1 cellular context compared by ENCODE assay signal in the genomic region with DNA sequence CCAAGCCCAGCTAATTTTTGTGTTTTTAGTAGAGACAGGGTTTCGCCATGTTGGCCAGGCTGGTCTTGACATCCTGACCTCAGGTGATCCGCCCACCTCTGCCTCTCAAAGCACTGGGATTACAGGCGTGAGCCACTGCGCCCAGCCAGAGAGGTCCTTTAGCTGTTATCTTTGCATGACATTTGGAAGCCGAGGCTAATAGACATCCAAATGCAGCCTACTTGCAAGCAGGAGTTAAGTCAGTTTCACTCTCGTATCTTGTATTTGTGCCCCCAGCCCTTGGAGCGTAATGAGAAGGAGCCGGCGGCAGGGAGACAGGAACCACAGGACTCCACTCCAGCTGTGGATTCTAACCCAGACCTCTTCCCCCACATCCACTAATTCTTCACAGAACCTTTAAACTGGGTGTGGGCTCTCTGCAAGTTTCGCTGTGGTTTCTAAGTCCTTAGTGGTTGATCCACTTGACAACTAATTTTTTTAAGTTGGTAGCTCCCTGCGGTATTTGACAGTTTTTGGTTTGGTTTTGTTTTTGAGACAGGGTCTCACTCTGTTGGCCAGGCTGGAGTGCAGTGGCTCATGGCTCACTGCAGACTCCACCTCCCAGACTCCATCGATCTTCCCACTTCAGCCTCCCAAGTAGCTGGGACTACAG.
TF ChIP-seq lines count a peak whose summit lies in the region.

No MANE protein-coding gene starts in this region.

TF ChIP-seq in K562, 482 proteins besides CTCF, POLR2A, EP300 and RAD21 (continued from another document and continues in another):
- TF ChIP-seq NR2C1 (IDR thresholded peaks at IDR 0.05) (peak; percentile 34; the same call in 1 of the 2 replicates), NR2C1 (tag; IDR thresholded peaks at IDR 0.05) (peak; percentile 57; the same call in 1 of the 2 replicates), HNRNPLL (IDR thresholded peaks at IDR 0.05; ENCODE audit: low read depth, low read length, poor library complexity, severe bottlenecking) (no peak), SAFB (IDR thresholded peaks at IDR 0.05; ENCODE audit: borderline replicate concordance, low read depth, low read length) (no peak), ZNF263 (CRISPR knock-in tag; IDR thresholded peaks at IDR 0.05; ENCODE audit: borderline replicate concordance) (no peak), ZNF584 (CRISPR knock-in tag; IDR thresholded peaks at IDR 0.05; ENCODE audit: low read depth) (no peak), YY1 (IDR thresholded peaks at IDR 0.05; ENCODE audit: borderline replicate concordance in 1 of 3, control insufficient read depth in 1 of 3, extremely low read depth in 1 of 3, insufficient read depth in 3 of 3, insufficient read length in 1 of 3, insufficient replicate concordance in 2 of 3, low read depth in 1 of 3, low read length in 2 of 3) (peak in 1 of 3 experiments; percentile 39), XRCC4 (IDR thresholded peaks at IDR 0.05; ENCODE audit: extremely low read depth, insufficient read depth, insufficient read length) (no peak), ESRRB (CRISPR knock-in tag; IDR thresholded peaks at IDR 0.05; ENCODE audit: borderline replicate concordance) (no peak), CHD4 (IDR thresholded peaks at IDR 0.05; ENCODE audit: insufficient read depth, insufficient replicate concordance, low read depth, low read length, poor library complexity, severe bottlenecking) (no peak), ZC3H8 (IDR thresholded peaks at IDR 0.05) (no peak), SOX6 (IDR thresholded peaks at IDR 0.05) (0 out of 2 replicates have a peak, but pooled peaks have one; percentile 34), ZNF121 (CRISPR knock-in tag; conservative IDR thresholded peaks at IDR 0.05) (peak; percentile 88), JUNB (CRISPR knock-in tag; conservative IDR thresholded peaks at IDR 0.05) (no peak), PPARD (CRISPR knock-in tag; IDR thresholded peaks at IDR 0.05) (no peak), KAT7 (CRISPR knock-in tag; IDR thresholded peaks at IDR 0.05; ENCODE audit: borderline replicate concordance) (no peak), ZNF764 (CRISPR knock-in tag; IDR thresholded peaks at IDR 0.05; ENCODE audit: low read depth) (no peak), ZNF780A (CRISPR knock-in tag; IDR thresholded peaks at IDR 0.05) (no peak), CBFA2T3 (IDR thresholded peaks at IDR 0.05) (peak; percentile 93), ZBTB7A (IDR thresholded peaks at IDR 0.05; ENCODE audit: borderline replicate concordance, control insufficient read depth, low read depth, low read length) (no peak), NCOR1 (IDR thresholded peaks at IDR 0.05) (peak; percentile 80), ZNF668 (CRISPR knock-in tag; IDR thresholded peaks at IDR 0.05) (no peak), NFRKB (IDR thresholded peaks at IDR 0.05; ENCODE audit: low read depth) (no peak), RBM17 (IDR thresholded peaks at IDR 0.05; ENCODE audit: borderline replicate concordance, low read depth, low read length) (no peak), NBN (IDR thresholded peaks at IDR 0.05; ENCODE audit: low read depth) (no peak), RFX5 (IDR thresholded peaks at IDR 0.05; ENCODE audit: low read depth, low read length) (no peak), ELF4 (CRISPR knock-in tag; IDR thresholded peaks at IDR 0.05) (no peak), GABPB1 (CRISPR knock-in tag; IDR thresholded peaks at IDR 0.05) (no peak)
- TF ChIP-seq, protein P1, sequence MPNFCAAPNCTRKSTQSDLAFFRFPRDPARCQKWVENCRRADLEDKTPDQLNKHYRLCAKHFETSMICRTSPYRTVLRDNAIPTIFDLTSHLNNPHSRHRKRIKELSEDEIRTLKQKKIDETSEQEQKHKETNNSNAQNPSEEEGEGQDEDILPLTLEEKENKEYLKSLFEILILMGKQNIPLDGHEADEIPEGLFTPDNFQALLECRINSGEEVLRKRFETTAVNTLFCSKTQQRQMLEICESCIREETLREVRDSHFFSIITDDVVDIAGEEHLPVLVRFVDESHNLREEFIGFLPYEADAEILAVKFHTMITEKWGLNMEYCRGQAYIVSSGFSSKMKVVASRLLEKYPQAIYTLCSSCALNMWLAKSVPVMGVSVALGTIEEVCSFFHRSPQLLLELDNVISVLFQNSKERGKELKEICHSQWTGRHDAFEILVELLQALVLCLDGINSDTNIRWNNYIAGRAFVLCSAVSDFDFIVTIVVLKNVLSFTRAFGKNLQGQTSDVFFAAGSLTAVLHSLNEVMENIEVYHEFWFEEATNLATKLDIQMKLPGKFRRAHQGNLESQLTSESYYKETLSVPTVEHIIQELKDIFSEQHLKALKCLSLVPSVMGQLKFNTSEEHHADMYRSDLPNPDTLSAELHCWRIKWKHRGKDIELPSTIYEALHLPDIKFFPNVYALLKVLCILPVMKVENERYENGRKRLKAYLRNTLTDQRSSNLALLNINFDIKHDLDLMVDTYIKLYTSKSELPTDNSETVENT (CRISPR knock-in tag; IDR thresholded peaks at IDR 0.05) = no peak
- TF ChIP-seq, protein P2, sequence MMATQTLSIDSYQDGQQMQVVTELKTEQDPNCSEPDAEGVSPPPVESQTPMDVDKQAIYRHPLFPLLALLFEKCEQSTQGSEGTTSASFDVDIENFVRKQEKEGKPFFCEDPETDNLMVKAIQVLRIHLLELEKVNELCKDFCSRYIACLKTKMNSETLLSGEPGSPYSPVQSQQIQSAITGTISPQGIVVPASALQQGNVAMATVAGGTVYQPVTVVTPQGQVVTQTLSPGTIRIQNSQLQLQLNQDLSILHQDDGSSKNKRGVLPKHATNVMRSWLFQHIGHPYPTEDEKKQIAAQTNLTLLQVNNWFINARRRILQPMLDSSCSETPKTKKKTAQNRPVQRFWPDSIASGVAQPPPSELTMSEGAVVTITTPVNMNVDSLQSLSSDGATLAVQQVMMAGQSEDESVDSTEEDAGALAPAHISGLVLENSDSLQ (IDR thresholded peaks at IDR 0.05) = peak; percentile 36; the same call in 1 of the 2 replicates
- TF ChIP-seq, protein P3, sequence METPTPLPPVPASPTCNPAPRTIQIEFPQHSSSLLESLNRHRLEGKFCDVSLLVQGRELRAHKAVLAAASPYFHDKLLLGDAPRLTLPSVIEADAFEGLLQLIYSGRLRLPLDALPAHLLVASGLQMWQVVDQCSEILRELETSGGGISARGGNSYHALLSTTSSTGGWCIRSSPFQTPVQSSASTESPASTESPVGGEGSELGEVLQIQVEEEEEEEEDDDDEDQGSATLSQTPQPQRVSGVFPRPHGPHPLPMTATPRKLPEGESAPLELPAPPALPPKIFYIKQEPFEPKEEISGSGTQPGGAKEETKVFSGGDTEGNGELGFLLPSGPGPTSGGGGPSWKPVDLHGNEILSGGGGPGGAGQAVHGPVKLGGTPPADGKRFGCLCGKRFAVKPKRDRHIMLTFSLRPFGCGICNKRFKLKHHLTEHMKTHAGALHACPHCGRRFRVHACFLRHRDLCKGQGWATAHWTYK (CRISPR knock-in tag; IDR thresholded peaks at IDR 0.05) = no peak
- TF ChIP-seq, protein P4, sequence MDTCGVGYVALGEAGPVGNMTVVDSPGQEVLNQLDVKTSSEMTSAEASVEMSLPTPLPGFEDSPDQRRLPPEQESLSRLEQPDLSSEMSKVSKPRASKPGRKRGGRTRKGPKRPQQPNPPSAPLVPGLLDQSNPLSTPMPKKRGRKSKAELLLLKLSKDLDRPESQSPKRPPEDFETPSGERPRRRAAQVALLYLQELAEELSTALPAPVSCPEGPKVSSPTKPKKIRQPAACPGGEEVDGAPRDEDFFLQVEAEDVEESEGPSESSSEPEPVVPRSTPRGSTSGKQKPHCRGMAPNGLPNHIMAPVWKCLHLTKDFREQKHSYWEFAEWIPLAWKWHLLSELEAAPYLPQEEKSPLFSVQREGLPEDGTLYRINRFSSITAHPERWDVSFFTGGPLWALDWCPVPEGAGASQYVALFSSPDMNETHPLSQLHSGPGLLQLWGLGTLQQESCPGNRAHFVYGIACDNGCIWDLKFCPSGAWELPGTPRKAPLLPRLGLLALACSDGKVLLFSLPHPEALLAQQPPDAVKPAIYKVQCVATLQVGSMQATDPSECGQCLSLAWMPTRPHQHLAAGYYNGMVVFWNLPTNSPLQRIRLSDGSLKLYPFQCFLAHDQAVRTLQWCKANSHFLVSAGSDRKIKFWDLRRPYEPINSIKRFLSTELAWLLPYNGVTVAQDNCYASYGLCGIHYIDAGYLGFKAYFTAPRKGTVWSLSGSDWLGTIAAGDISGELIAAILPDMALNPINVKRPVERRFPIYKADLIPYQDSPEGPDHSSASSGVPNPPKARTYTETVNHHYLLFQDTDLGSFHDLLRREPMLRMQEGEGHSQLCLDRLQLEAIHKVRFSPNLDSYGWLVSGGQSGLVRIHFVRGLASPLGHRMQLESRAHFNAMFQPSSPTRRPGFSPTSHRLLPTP (IDR thresholded peaks at IDR 0.05; ENCODE audit: borderline replicate concordance, extremely low read depth, insufficient read length) = no peak
- TF ChIP-seq, protein P5, sequence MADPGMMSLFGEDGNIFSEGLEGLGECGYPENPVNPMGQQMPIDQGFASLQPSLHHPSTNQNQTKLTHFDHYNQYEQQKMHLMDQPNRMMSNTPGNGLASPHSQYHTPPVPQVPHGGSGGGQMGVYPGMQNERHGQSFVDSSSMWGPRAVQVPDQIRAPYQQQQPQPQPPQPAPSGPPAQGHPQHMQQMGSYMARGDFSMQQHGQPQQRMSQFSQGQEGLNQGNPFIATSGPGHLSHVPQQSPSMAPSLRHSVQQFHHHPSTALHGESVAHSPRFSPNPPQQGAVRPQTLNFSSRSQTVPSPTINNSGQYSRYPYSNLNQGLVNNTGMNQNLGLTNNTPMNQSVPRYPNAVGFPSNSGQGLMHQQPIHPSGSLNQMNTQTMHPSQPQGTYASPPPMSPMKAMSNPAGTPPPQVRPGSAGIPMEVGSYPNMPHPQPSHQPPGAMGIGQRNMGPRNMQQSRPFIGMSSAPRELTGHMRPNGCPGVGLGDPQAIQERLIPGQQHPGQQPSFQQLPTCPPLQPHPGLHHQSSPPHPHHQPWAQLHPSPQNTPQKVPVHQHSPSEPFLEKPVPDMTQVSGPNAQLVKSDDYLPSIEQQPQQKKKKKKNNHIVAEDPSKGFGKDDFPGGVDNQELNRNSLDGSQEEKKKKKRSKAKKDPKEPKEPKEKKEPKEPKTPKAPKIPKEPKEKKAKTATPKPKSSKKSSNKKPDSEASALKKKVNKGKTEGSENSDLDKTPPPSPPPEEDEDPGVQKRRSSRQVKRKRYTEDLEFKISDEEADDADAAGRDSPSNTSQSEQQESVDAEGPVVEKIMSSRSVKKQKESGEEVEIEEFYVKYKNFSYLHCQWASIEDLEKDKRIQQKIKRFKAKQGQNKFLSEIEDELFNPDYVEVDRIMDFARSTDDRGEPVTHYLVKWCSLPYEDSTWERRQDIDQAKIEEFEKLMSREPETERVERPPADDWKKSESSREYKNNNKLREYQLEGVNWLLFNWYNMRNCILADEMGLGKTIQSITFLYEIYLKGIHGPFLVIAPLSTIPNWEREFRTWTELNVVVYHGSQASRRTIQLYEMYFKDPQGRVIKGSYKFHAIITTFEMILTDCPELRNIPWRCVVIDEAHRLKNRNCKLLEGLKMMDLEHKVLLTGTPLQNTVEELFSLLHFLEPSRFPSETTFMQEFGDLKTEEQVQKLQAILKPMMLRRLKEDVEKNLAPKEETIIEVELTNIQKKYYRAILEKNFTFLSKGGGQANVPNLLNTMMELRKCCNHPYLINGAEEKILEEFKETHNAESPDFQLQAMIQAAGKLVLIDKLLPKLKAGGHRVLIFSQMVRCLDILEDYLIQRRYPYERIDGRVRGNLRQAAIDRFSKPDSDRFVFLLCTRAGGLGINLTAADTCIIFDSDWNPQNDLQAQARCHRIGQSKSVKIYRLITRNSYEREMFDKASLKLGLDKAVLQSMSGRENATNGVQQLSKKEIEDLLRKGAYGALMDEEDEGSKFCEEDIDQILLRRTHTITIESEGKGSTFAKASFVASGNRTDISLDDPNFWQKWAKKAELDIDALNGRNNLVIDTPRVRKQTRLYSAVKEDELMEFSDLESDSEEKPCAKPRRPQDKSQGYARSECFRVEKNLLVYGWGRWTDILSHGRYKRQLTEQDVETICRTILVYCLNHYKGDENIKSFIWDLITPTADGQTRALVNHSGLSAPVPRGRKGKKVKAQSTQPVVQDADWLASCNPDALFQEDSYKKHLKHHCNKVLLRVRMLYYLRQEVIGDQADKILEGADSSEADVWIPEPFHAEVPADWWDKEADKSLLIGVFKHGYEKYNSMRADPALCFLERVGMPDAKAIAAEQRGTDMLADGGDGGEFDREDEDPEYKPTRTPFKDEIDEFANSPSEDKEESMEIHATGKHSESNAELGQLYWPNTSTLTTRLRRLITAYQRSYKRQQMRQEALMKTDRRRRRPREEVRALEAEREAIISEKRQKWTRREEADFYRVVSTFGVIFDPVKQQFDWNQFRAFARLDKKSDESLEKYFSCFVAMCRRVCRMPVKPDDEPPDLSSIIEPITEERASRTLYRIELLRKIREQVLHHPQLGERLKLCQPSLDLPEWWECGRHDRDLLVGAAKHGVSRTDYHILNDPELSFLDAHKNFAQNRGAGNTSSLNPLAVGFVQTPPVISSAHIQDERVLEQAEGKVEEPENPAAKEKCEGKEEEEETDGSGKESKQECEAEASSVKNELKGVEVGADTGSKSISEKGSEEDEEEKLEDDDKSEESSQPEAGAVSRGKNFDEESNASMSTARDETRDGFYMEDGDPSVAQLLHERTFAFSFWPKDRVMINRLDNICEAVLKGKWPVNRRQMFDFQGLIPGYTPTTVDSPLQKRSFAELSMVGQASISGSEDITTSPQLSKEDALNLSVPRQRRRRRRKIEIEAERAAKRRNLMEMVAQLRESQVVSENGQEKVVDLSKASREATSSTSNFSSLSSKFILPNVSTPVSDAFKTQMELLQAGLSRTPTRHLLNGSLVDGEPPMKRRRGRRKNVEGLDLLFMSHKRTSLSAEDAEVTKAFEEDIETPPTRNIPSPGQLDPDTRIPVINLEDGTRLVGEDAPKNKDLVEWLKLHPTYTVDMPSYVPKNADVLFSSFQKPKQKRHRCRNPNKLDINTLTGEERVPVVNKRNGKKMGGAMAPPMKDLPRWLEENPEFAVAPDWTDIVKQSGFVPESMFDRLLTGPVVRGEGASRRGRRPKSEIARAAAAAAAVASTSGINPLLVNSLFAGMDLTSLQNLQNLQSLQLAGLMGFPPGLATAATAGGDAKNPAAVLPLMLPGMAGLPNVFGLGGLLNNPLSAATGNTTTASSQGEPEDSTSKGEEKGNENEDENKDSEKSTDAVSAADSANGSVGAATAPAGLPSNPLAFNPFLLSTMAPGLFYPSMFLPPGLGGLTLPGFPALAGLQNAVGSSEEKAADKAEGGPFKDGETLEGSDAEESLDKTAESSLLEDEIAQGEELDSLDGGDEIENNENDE (IDR thresholded peaks at IDR 0.05; ENCODE audit: low read depth, low read length) = no peak
- TF ChIP-seq, protein P6, sequence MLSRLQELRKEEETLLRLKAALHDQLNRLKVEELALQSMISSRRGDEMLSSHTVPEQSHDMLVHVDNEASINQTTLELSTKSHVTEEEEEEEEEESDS (CRISPR knock-in tag; IDR thresholded peaks at IDR 0.05) = no peak
- TF ChIP-seq, protein P7, sequence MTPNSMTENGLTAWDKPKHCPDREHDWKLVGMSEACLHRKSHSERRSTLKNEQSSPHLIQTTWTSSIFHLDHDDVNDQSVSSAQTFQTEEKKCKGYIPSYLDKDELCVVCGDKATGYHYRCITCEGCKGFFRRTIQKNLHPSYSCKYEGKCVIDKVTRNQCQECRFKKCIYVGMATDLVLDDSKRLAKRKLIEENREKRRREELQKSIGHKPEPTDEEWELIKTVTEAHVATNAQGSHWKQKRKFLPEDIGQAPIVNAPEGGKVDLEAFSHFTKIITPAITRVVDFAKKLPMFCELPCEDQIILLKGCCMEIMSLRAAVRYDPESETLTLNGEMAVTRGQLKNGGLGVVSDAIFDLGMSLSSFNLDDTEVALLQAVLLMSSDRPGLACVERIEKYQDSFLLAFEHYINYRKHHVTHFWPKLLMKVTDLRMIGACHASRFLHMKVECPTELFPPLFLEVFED (CRISPR knock-in tag; conservative IDR thresholded peaks at IDR 0.05) = no peak
